In genomic region chr6:17999430-17999829, GRCh38 we compare ENCODE assay signal across 26 cellular contexts. TPM values are rescaled to one million over a fixed set of nuclear protein-coding genes. Genes with fewer than 3 reads are reported as not detected.
DNase-seq lines count a peak whose midpoint lies in the region; ATAC-seq, FAIRE-seq and TF ChIP-seq lines count a peak whose summit lies in the region.
"Had no signal": no experiment of that assay in that cellular context is flagged by ENCODE, and none has a peak within 500 bp of the region (broad histone marks: within the 10 kb centered on the region; RNA-seq: fewer than 3 reads in every experiment).

No MANE protein-coding gene starts in this region.

- H2AFZ ChIP-seq in HepG2 (ENCODE audit: low read length) (no peak overlapping the region), K562 (ENCODE audit: low read depth, low read length) (no peak overlapping the region), GM23248 (no peak overlapping the region)

- peaks cover 8% of the 10 kb centered on the region for H3K27me3 Mint-ChIP-seq in endodermal cell (ENCODE audit: insufficient read depth)

- H3K4me3 ChIP-seq in HepG2 (replicated peaks in 1 of 3; ENCODE audit: insufficient read depth in 1 of 3, low read depth in 2 of 3, low read length in 3 of 3), result no peak overlapping the region
- no peak overlapping the region for H3K4me3 ChIP-seq in right lobe of liver
- no peak overlapping the region for H3K4me3 ChIP-seq in K562
- H3K4me3 ChIP-seq in endodermal cell (ENCODE audit: low read length), result no peak overlapping the region
- no peak overlapping the region for H3K4me3 ChIP-seq in GM23248
- H3K4me3 ChIP-seq: BLaER1, GM12878 had no signal

- intact Hi-C loops in HepG2 (cut with micrococcal nuclease; ENCODE audit: unreplicated experiment), result no loop called here
- intact Hi-C loops in right lobe of liver (cut with DNase I), result no loop called here
- intact Hi-C loops in K562 (cut with micrococcal nuclease), result no loop called here

- H3K27me3 ChIP-seq in HepG2 (ENCODE audit: control insufficient read depth in 1 of 2, insufficient read depth in 2 of 2, low read length in 2 of 2) (peaks cover 0 to 3% of the 10 kb centered on the region in 2 experiments; a peak in 1 of 5 replicates), right lobe of liver (no peaks in the 10 kb centered on the region), K562 (ENCODE audit: control insufficient read depth in 2 of 2, insufficient read depth in 2 of 2, low read length in 2 of 2) (no peaks in the 10 kb centered on the region), endodermal cell (ENCODE audit: control insufficient read depth, insufficient read depth, low read length, poor library complexity, severe bottlenecking) (no peaks in the 10 kb centered on the region), GM23248 (replicated peaks; ENCODE audit: insufficient read depth) (no peaks in the 10 kb centered on the region)
- H3K27me3 ChIP-seq: BE2C, BLaER1 had no signal

- FAIRE-seq in HepG2 (lab: Jason Lieb, UNC) (no peak), K562 (lab: Jason Lieb, UNC) (no peak)
- FAIRE-seq: GM12878, GM12892, GM18507 had no signal

- TF ChIP-seq RAD21 in HepG2 (CRISPR knock-in tag; IDR thresholded peaks at IDR 0.05) (no peak), K562 (CRISPR knock-in tag; conservative IDR thresholded peaks at IDR 0.05 in 1 of 2, IDR thresholded peaks at IDR 0.05 in 1 of 2) (no peak)

- in situ Hi-C loops in HepG2 (cut with HindIII; ENCODE audit: extremely low pct_ligation_motif_present, low pct_unique_long_range_greater_than_20kb) (no loop called here), K562 (cut with MboI) (no loop called here), GM23248 (cut with MboI) (loop anchor here (10.0 kb wide), 1 partner anchor 125 kb away; the partner anchor contains the start of gene NHLRC1)

- TF ChIP-seq EP300 in HepG2 (IDR thresholded peaks at IDR 0.05; ENCODE audit: low read depth in 2 of 2, low read length in 2 of 2) (no peak), HepG2 (CRISPR knock-in tag; IDR thresholded peaks at IDR 0.05; ENCODE audit: borderline replicate concordance) (no peak), K562 (IDR thresholded peaks at IDR 0.05; ENCODE audit: low read length) (no peak)

- no peaks in the 10 kb centered on the region for H3K36me3 Mint-ChIP-seq in endodermal cell (ENCODE audit: low read depth)
- H3K36me3 Mint-ChIP-seq: CD14-positive monocyte; CD4-positive, alpha-beta memory T cell; CD4-positive, CD25-positive, alpha-beta regulatory T cell; CD8-positive, alpha-beta memory T cell had no signal

- ATAC-seq in HepG2, result no peak
- ATAC-seq in right lobe of liver, result no peak
- ATAC-seq in K562, result no peak
- no peak for ATAC-seq in GM19324 (IDR thresholded peaks at IDR 0.05; ENCODE audit: low FRiP score, unreplicated experiment)
- ATAC-seq: GM12878 had no signal

- TF ChIP-seq POLR2A in HepG2 (IDR thresholded peaks at IDR 0.05; ENCODE audit: insufficient read depth in 1 of 2, low read depth in 2 of 2, low read length in 2 of 2), result no peak
- TF ChIP-seq POLR2A in right lobe of liver (IDR thresholded peaks at IDR 0.05), result no peak
- TF ChIP-seq POLR2A in K562 (conservative IDR thresholded peaks at IDR 0.05), result no peak

- CTCF ChIA-PET in HepG2 (lab: Yijun Ruan, JAX; ENCODE audit: low intra/inter-chr PET ratio, low total read pairs), result no interaction called here
- CTCF ChIA-PET in K562 (lab: Yijun Ruan, JAX; ENCODE audit: low intra/inter-chr PET ratio), result no interaction called here

- no peaks in the 10 kb centered on the region for H3K9me2 ChIP-seq in GM23248 (ENCODE audit: insufficient read depth)

- H3K4me1 ChIP-seq in HepG2 (ENCODE audit: insufficient read depth, low read length) (peaks cover 9% of the 10 kb centered on the region), right lobe of liver (no peaks in the 10 kb centered on the region), K562 (replicated peaks in 1 of 2; ENCODE audit: control insufficient read depth in 2 of 2, insufficient read depth in 2 of 2, low read length in 2 of 2) (peaks cover 0 to 11% of the 10 kb centered on the region in 2 experiments; a peak in 3 of 5 replicates), endodermal cell (ENCODE audit: control insufficient read depth, insufficient read depth, low read length) (no peaks in the 10 kb centered on the region), GM23248 (ENCODE audit: insufficient read depth) (peaks cover 7% of the 10 kb centered on the region)
- H3K4me1 ChIP-seq: BE2C had no signal

- no peak overlapping the region for H3K4me3 Mint-ChIP-seq in endodermal cell
- H3K4me3 Mint-ChIP-seq: CD14-positive monocyte; CD4-positive, alpha-beta memory T cell; CD4-positive, CD25-positive, alpha-beta regulatory T cell; CD8-positive, alpha-beta memory T cell had no signal

- 0 out of 2 replicates have a peak, but pooled peaks cover 2% of the 10 kb centered on the region for H3F3A ChIP-seq in GM23248 (ENCODE audit: insufficient read depth)

- POLR2A ChIA-PET in HepG2 (lab: Yijun Ruan, JAX) (no interaction called here), K562 (lab: Yijun Ruan, JAX) (interaction anchor here (0.9 kb wide), 1 partner anchor 26 kb away, joined by 3 read pairs; no protein-coding TSS in a partner anchor)

- WGBS in HepG2 (ENCODE audit: low lambda C conversion rate), result 59% methylated on average over 8 of the region's 8 CpGs
- 75% methylated on average over 8 of the region's 8 CpGs for WGBS in right lobe of liver (ENCODE audit: insufficient coverage, low coverage, low lambda C conversion rate, missing lambda C conversion rate)
- 63% methylated on average over 8 of the region's 8 CpGs for WGBS in K562 (ENCODE audit: insufficient coverage, low coverage, missing lambda C conversion rate)
- 96 to 100% methylated on average over 6 to 8 of the region's 8 CpGs for WGBS in endodermal cell (ENCODE audit: insufficient coverage in 1 of 2, insufficient read length in 1 of 2), 2 experiments
- 86 to 89% methylated on average over 8 of the region's 8 CpGs for WGBS in GM23248 (ENCODE audit: low coverage in 1 of 2, low lambda C conversion rate in 2 of 2, missing lambda C conversion rate in 2 of 2), 2 experiments

- H3K27ac ChIP-seq in HepG2 (ENCODE audit: extremely low read length, insufficient read depth, low read length) (no peak overlapping the region), right lobe of liver (no peak overlapping the region), K562 (ENCODE audit: extremely low read depth, low read depth, low read length) (no peak overlapping the region), endodermal cell (ENCODE audit: low read depth, low read length) (no peak overlapping the region), GM23248 (no peak overlapping the region)
- H3K27ac ChIP-seq: 22Rv1, BLaER1 had no signal

- DNase-seq in HepG2 (ENCODE audit: low spot score), result no peak
- DNase-seq in right lobe of liver, result no peak
- DNase-seq in K562 (ENCODE audit: extremely low read depth in 1 of 4, low spot score in 3 of 4), result no peak
- DNase-seq in endodermal cell, result peak; percentile 15
- no peak for DNase-seq in GM23248
- DNase-seq: ACHN; BE2C; C1 segment of cervical spinal cord; CD4-positive, alpha-beta memory T cell; CD4-positive, CD25-positive, alpha-beta regulatory T cell; CD8-positive, alpha-beta memory T cell; COR-L47; DMS 273 treated with DMSO at 0.1 percent for 48 hours; DMS153; DMS53; DMS79; DND-41; EL; GDM1 had no signal

- H3K4me1 Mint-ChIP-seq in endodermal cell, result no peaks in the 10 kb centered on the region
- H3K4me1 Mint-ChIP-seq: CD4-positive, alpha-beta memory T cell; CD4-positive, CD25-positive, alpha-beta regulatory T cell; CD8-positive, alpha-beta memory T cell had no signal

- H3K9me3 ChIP-seq in HepG2 (ENCODE audit: low read length) (no peaks in the 10 kb centered on the region), right lobe of liver (no peaks in the 10 kb centered on the region), K562 (replicated peaks; ENCODE audit: control insufficient read depth, insufficient read depth, low read depth, low read length) (no peaks in the 10 kb centered on the region), endodermal cell (ENCODE audit: control insufficient read depth, low read length) (no peaks in the 10 kb centered on the region), GM23248 (ENCODE audit: low read depth) (no peaks in the 10 kb centered on the region)
- H3K9me3 ChIP-seq: BE2C, BLaER1 had no signal

- BruUV-seq in HepG2 (replicated peaks; lab: Mats Ljungman, UMichigan), result no TSS peak
- BruUV-seq in K562 (replicated peaks; lab: Mats Ljungman, UMichigan), result no TSS peak

- H3K36me3 ChIP-seq in HepG2 (replicated peaks in 1 of 2; ENCODE audit: control insufficient read depth in 1 of 2, insufficient read depth in 2 of 2, low read length in 2 of 2) (no peaks in the 10 kb centered on the region), right lobe of liver (no peaks in the 10 kb centered on the region), K562 (ENCODE audit: control insufficient read depth, insufficient read depth, low read length) (no peaks in the 10 kb centered on the region), endodermal cell (ENCODE audit: control insufficient read depth, insufficient read depth, low read length) (no peaks in the 10 kb centered on the region), GM23248 (ENCODE audit: low read depth) (no peaks in the 10 kb centered on the region)
- H3K36me3 ChIP-seq: BE2C, BLaER1 had no signal

- H4K20me1 ChIP-seq in HepG2 (ENCODE audit: insufficient read depth, low read length), result no peaks in the 10 kb centered on the region
- H4K20me1 ChIP-seq in K562 (replicated peaks; ENCODE audit: control insufficient read depth, insufficient read depth, low read length), result no peaks in the 10 kb centered on the region
- H4K20me1 ChIP-seq in GM23248 (ENCODE audit: insufficient read depth), result no peaks in the 10 kb centered on the region
- H4K20me1 ChIP-seq: BLaER1 had no signal

- H3K9ac ChIP-seq in HepG2 (ENCODE audit: insufficient read depth, low read depth, low read length) (no peak overlapping the region), K562 (ENCODE audit: insufficient read depth in 1 of 2, low read depth in 2 of 2, low read length in 2 of 2) (no peak overlapping the region), endodermal cell (ENCODE audit: extremely low read depth, low read length, poor library complexity, severe bottlenecking) (no peak overlapping the region), GM23248 (no peak overlapping the region)
- H3K9ac ChIP-seq: BLaER1 had no signal

- no peak overlapping the region for H3K27ac Mint-ChIP-seq in endodermal cell
- H3K27ac Mint-ChIP-seq: CD14-positive monocyte; CD4-positive, alpha-beta memory T cell; CD4-positive, CD25-positive, alpha-beta regulatory T cell; CD8-positive, alpha-beta memory T cell had no signal

- H3K4me2 ChIP-seq in HepG2 (ENCODE audit: low read depth, low read length) (no peak overlapping the region), K562 (ENCODE audit: insufficient read depth, low read length) (no peak overlapping the region), GM23248 (ENCODE audit: unreplicated experiment) (no peak overlapping the region)
- H3K4me2 ChIP-seq: BLaER1 had no signal

- H3K79me2 ChIP-seq in HepG2 (ENCODE audit: insufficient read depth, low read length), result no peaks in the 10 kb centered on the region
- no peaks in the 10 kb centered on the region for H3K79me2 ChIP-seq in K562 (ENCODE audit: control insufficient read depth, insufficient read depth, low read length)
- no peaks in the 10 kb centered on the region for H3K79me2 ChIP-seq in GM23248 (ENCODE audit: insufficient read depth)

- H3K9me1 ChIP-seq in K562 (ENCODE audit: control insufficient read depth, insufficient read depth, low read length), result no peaks in the 10 kb centered on the region

- TF ChIP-seq CTCF in HepG2 (CRISPR knock-in tag; IDR thresholded peaks at IDR 0.05) (no peak), right lobe of liver (IDR thresholded peaks at IDR 0.05) (no peak), K562 (IDR thresholded peaks at IDR 0.05 in 2 of 3, conservative IDR thresholded peaks at IDR 0.05 in 1 of 3; ENCODE audit: insufficient read depth in 2 of 3, low read depth in 1 of 3, low read length in 3 of 3) (no peak), endodermal cell (conservative IDR thresholded peaks at IDR 0.05) (no peak)

- no peaks in the 10 kb centered on the region for H3K9me3 Mint-ChIP-seq in endodermal cell
- H3K9me3 Mint-ChIP-seq: CD4-positive, CD25-positive, alpha-beta regulatory T cell had no signal

RNA-seq across cellular contexts. Expression of gene KIF13A, which starts 12.0 kb away (rescaled TPM):
- 37.2 and 48.3 TPM in 2 replicates for total RNA-seq in HepG2 (2016; rRNA removed; fragmentation: Illumina TruSeq; extraction: Trizol)
- 12.1 and 13.7 TPM in 2 replicates for total RNA-seq in HepG2 (2016; cell fraction: cytosol; rRNA removed; fragmentation: Illumina TruSeq; extraction: Trizol; ENCODE audit: low read depth)
- 35.4 and 47.0 TPM in 2 replicates for total RNA-seq in HepG2 (2016; cell fraction: insoluble cytoplasmic fraction; rRNA removed; fragmentation: Illumina TruSeq; extraction: Trizol)
- total RNA-seq in HepG2 (2016; cell fraction: membrane; rRNA removed; fragmentation: Illumina TruSeq; extraction: Trizol), result 23.2 and 29.0 TPM in 2 replicates
- 37.1 and 42.5 TPM in 2 replicates for total RNA-seq in HepG2 (2016; cell fraction: nucleus; rRNA removed; fragmentation: Illumina TruSeq; extraction: Trizol)
- 19.5 and 21.1 TPM in 2 replicates for polyA plus RNA-seq in HepG2 (2011; rRNA removed)
- 14.7 and 19.5 TPM in 2 replicates for polyA plus RNA-seq in HepG2 (2011; cell fraction: cytosol; rRNA removed)
- 16.8 and 17.7 TPM in 2 replicates for polyA plus RNA-seq in HepG2 (2011; cell fraction: nucleus; rRNA removed)
- 17.5 and 22.9 TPM in 2 replicates for polyA plus RNA-seq in HepG2 (2012)
- polyA plus RNA-seq in HepG2 (2016; cell fraction: cytosol; fragmentation: Illumina TruSeq; extraction: Trizol; ENCODE audit: low read depth), result 12.4 and 13.8 TPM in 2 replicates
- 33.5 and 35.2 TPM in 2 replicates for polyA plus RNA-seq in HepG2 (2016; cell fraction: insoluble cytoplasmic fraction; fragmentation: Illumina TruSeq; extraction: Trizol; ENCODE audit: low read depth)
- polyA plus RNA-seq in HepG2 (2016; cell fraction: membrane; fragmentation: Illumina TruSeq; extraction: Trizol; ENCODE audit: low read depth), result 17.4 and 21.2 TPM in 2 replicates
- 32.6 and 33.2 TPM in 2 replicates for polyA plus RNA-seq in HepG2 (2016; cell fraction: nucleus; fragmentation: Illumina TruSeq; extraction: Trizol; ENCODE audit: insufficient read depth, low read depth)
- 22.0 and 49.6 TPM in 2 replicates for polyA minus RNA-seq in HepG2 (2011; rRNA and poly(A)+ RNA removed; ENCODE audit: low replicate concordance)
- 22.4 TPM in 2 replicates for polyA minus RNA-seq in HepG2 (2011; cell fraction: cytosol; rRNA and poly(A)+ RNA removed)
- 55.1 and 57.9 TPM in 2 replicates for polyA minus RNA-seq in HepG2 (2011; cell fraction: nucleus; rRNA and poly(A)+ RNA removed)
- 10 to 100 TPM; 17.7 to 19.4 (median 18.4) TPM for total RNA-seq in right lobe of liver
- 104 and 140 TPM in 2 replicates for total RNA-seq in K562 (2011; cell fraction: chromatin; rRNA removed; ENCODE audit: low replicate concordance)
- total RNA-seq in K562 (2011; cell fraction: nucleolus; rRNA removed), result 46.7 and 52.6 TPM in 2 replicates
- 47.2 and 119 TPM in 2 replicates for total RNA-seq in K562 (2011; cell fraction: nucleoplasm; rRNA removed)
- total RNA-seq in K562 (2014; rRNA removed), result 21.0 and 30.1 TPM in 2 replicates
- total RNA-seq in K562 (2014; rRNA removed; fragmentation: Illumina TruSeq; extraction: Trizol), result 37.5 and 39.3 TPM in 2 replicates
- total RNA-seq in K562 (2015; rRNA removed; fragmentation: Illumina TruSeq; extraction: Trizol), result 43.2 and 44.3 TPM in 2 replicates
- 30.1 and 33.8 TPM in 2 replicates for total RNA-seq in K562 (2021)
- 29.5 and 31.8 TPM in 2 replicates for polyA plus RNA-seq in K562 (2011; rRNA removed)
- polyA plus RNA-seq in K562 (2011; cell fraction: cytosol; rRNA removed), result 15.8 and 22.8 TPM in 2 replicates
- 33.0 and 34.3 TPM in 2 replicates for polyA plus RNA-seq in K562 (2011; cell fraction: nucleus; rRNA removed)
- 25.3 and 25.9 TPM in 2 replicates for polyA plus RNA-seq in K562 (2012)
- 28.2 and 29.7 TPM in 2 replicates for polyA plus RNA-seq in K562 (2014; fragmentation: Illumina TruSeq; extraction: Trizol)
- polyA plus RNA-seq in K562 (2014; fragmentation: Nextera tagmentation; extraction: Ambion mirVana), result 1 to 10 TPM; 3.6 to 4.3 TPM
- polyA plus RNA-seq in K562 (2014; rRNA removed), result 22.5 and 22.6 TPM in 2 replicates
- 58.2 and 66.9 TPM in 2 replicates for polyA minus RNA-seq in K562 (2011; rRNA and poly(A)+ RNA removed)
- 27.8 and 31.0 TPM in 2 replicates for polyA minus RNA-seq in K562 (2011; cell fraction: cytosol; rRNA and poly(A)+ RNA removed)
- polyA minus RNA-seq in K562 (2011; cell fraction: nucleus; rRNA and poly(A)+ RNA removed), result 52.9 and 92.3 TPM in 2 replicates
- total RNA-seq in endodermal cell, result 10 to 100 TPM; 35.3 to 45.0 TPM
- polyA plus RNA-seq in endodermal cell (2013, experiment 1 of 2), result 21.9 TPM
- polyA plus RNA-seq in endodermal cell (2013, experiment 2 of 2), result 20.0 TPM
- 46.0 and 47.3 TPM in 2 replicates for total RNA-seq in GM23248 (2014; rRNA removed; shearing (Covaris generic))
- polyA plus RNA-seq in GM23248 (2016; fragmentation: Nextera tagmentation; extraction: Ambion mirVana), result 5.0 and 7.4 TPM in 2 replicates
- polyA plus RNA-seq: CD4-positive, CD25-positive, alpha-beta regulatory T cell had no signal

Comparison
In these comparisons a context has a peak if more than half of its experiments do, and no peak if none do; other contexts are left out.
1. Of the 241 proteins assayed by ChIP-seq in both HepG2 and K562: peak only in HepG2: none; only in K562: MAFG; in both: MAFF and MAFK; in neither: 238.